ENCODE assay signal across 17 cellular contexts in genomic region chr17:16432017-16432416, GRCh38. TPM values are rescaled to one million over a fixed set of nuclear protein-coding genes. Genes with fewer than 3 reads are reported as not detected.
DNase-seq lines count a peak whose midpoint lies in the region; ATAC-seq and TF ChIP-seq lines count a peak whose summit lies in the region.
"Had no signal": no experiment of that assay in that cellular context is flagged by ENCODE, and none has a peak within 500 bp of the region (broad histone marks: within the 10 kb centered on the region; RNA-seq: fewer than 3 reads in every experiment).

No MANE protein-coding gene starts in this region.

- no peak for TF ChIP-seq POLR2A in IMR-90 (IDR thresholded peaks at IDR 0.05; ENCODE audit: low read depth, low read length)

- no peak overlapping the region; the same call in 1 of the 2 replicates for H3K14ac ChIP-seq in H9 (ENCODE audit: insufficient read depth, low read length)
- no peak overlapping the region for H3K14ac ChIP-seq in IMR-90 (replicated peaks; ENCODE audit: low read depth, low read length)

- no CpG with 5 or more reads among the region's 15 CpGs for WGBS in H9 (ENCODE audit: extremely low coverage, insufficient read length, low lambda C conversion rate)
- WGBS in IMR-90 (ENCODE audit: extremely low coverage in 2 of 2, insufficient read length in 1 of 2), 2 experiments: 90% methylated on average over 8 of the region's 15 CpGs; no CpG with 5 or more reads in 1 of the 2 experiments

- H3K4me1 Mint-ChIP-seq in H9 (peaks cover 13 to 21% of the 10 kb centered on the region in 2 experiments), T-helper 17 cell (peaks cover 12% of the 10 kb centered on the region)
- H3K4me1 Mint-ChIP-seq in activated CD4-positive, alpha-beta memory T cell treated with anti-CD3 and anti-CD28 coated beads for 36 hours (ENCODE audit: low read depth): peaks cover under 1% of the 10 kb centered on the region

- dilution Hi-C loops in IMR-90 (cut with HindIII; ENCODE audit: low sequenced_read_pairs, unreplicated experiment): no loop called here

- H3K36me3 Mint-ChIP-seq in H9 (ENCODE audit: insufficient read depth in 1 of 3, low read depth in 3 of 3): no peaks in the 10 kb centered on the region; a peak in 1 of 7 replicates
- H3K36me3 Mint-ChIP-seq in T-helper 17 cell (ENCODE audit: low read depth): peaks cover 5% of the 10 kb centered on the region
- H3K36me3 Mint-ChIP-seq in activated CD4-positive, alpha-beta memory T cell treated with anti-CD3 and anti-CD28 coated beads for 36 hours: peaks cover 2% of the 10 kb centered on the region

- no peak overlapping the region for H2BK5ac ChIP-seq in H9 (ENCODE audit: insufficient read length, low read length)
- H2BK5ac ChIP-seq in IMR-90 (ENCODE audit: low read depth, low read length, poor library complexity, severe bottlenecking): no peak overlapping the region

- no peak overlapping the region for H4K8ac ChIP-seq in H9 (replicated peaks; ENCODE audit: insufficient read length, low read depth, low read length)
- no peak overlapping the region for H4K8ac ChIP-seq in IMR-90 (ENCODE audit: low read depth in 2 of 2, low read length in 2 of 2)

- H3K4me3 Mint-ChIP-seq in H9 (no peak overlapping the region), T-helper 17 cell (no peak overlapping the region)
- no peak overlapping the region for H3K4me3 Mint-ChIP-seq in activated CD4-positive, alpha-beta memory T cell treated with anti-CD3 and anti-CD28 coated beads for 36 hours
- H3K4me3 Mint-ChIP-seq: B cell; CD4-positive, alpha-beta T cell; HFFc6 had no signal

- no peak overlapping the region for H3K56ac ChIP-seq in H9 (ENCODE audit: insufficient read length, low read depth, low read length)
- H3K56ac ChIP-seq in IMR-90 (ENCODE audit: extremely low read depth, insufficient read depth, low read length): no peak overlapping the region

- H2AK9ac ChIP-seq in IMR-90 (replicated peaks; ENCODE audit: low read depth, low read length, poor library complexity): no peak overlapping the region

- TF ChIP-seq CTCF in H9 (conservative IDR thresholded peaks at IDR 0.05): no peak
- no peak for TF ChIP-seq CTCF in IMR-90 (conservative IDR thresholded peaks at IDR 0.05; ENCODE audit: low read depth, low read length)
- no peak for TF ChIP-seq CTCF in osteoblast (IDR thresholded peaks at IDR 0.05; ENCODE audit: extremely low read depth, low read depth, low read length)

- H3K79me2 ChIP-seq in H9 (ENCODE audit: insufficient read depth, low read length) (no peaks in the 10 kb centered on the region), osteoblast (ENCODE audit: insufficient read depth, low read length) (no peaks in the 10 kb centered on the region)

- H3K9me3 Mint-ChIP-seq in H9: no peaks in the 10 kb centered on the region
- H3K9me3 Mint-ChIP-seq in activated CD4-positive, alpha-beta memory T cell treated with anti-CD3 and anti-CD28 coated beads for 36 hours: no peaks in the 10 kb centered on the region
- H3K9me3 Mint-ChIP-seq: CD4-positive, alpha-beta T cell; HFFc6 had no signal

- CTCF ChIA-PET in IMR-90 (lab: Yijun Ruan, JAX): interaction anchor here (0.6 kb wide), 1 partner anchor 45 kb away, joined by 3 read pairs; no protein-coding TSS in a partner anchor
- CTCF ChIA-PET in activated CD4-positive, alpha-beta memory T cell treated with anti-CD3 and anti-CD28 coated beads for 36 hours (lab: Charles Lee): no interaction called here

- H3K4me2 ChIP-seq in H9 (ENCODE audit: insufficient read depth, insufficient read length, low read length) (no peak overlapping the region), IMR-90 (ENCODE audit: low read depth, low read length) (no peak overlapping the region), osteoblast (ENCODE audit: insufficient read depth, low read length) (no peak overlapping the region)

- H2BK12ac ChIP-seq in H9 (ENCODE audit: insufficient read length, low read depth, low read length): no peak overlapping the region

- no peaks in the 10 kb centered on the region; the same call in none of the 2 replicates for H3K27me3 Mint-ChIP-seq in H9 (ENCODE audit: low read depth)
- no peaks in the 10 kb centered on the region for H3K27me3 Mint-ChIP-seq in T-helper 17 cell
- H3K27me3 Mint-ChIP-seq in activated CD4-positive, alpha-beta memory T cell treated with anti-CD3 and anti-CD28 coated beads for 36 hours: no peaks in the 10 kb centered on the region
- H3K27me3 Mint-ChIP-seq: B cell; CD4-positive, alpha-beta T cell had no signal

- H3K9me3 ChIP-seq in H9 (ENCODE audit: control insufficient read depth, low read depth, low read length) (no peaks in the 10 kb centered on the region), IMR-90 (ENCODE audit: control insufficient read depth, insufficient read depth, low read length) (no peaks in the 10 kb centered on the region), T-helper 17 cell (ENCODE audit: control insufficient read depth, low read length, poor library complexity, severe bottlenecking) (no peaks in the 10 kb centered on the region), osteoblast (ENCODE audit: low read depth, low read length) (no peaks in the 10 kb centered on the region)
- H3K9me3 ChIP-seq: HAP-1 had no signal

- H4K5ac ChIP-seq in H9 (ENCODE audit: insufficient read length, low read depth, low read length): no peak overlapping the region
- no peak overlapping the region for H4K5ac ChIP-seq in IMR-90 (ENCODE audit: low read depth, low read length)

- H3K27me3 ChIP-seq in H9 (ENCODE audit: insufficient read depth, low read length) (no peaks in the 10 kb centered on the region), IMR-90 (ENCODE audit: control insufficient read depth, insufficient read depth, low read length) (no peaks in the 10 kb centered on the region), osteoblast (ENCODE audit: insufficient read depth, low read length) (no peaks in the 10 kb centered on the region)

- H3K36me3 ChIP-seq in IMR-90 (ENCODE audit: control insufficient read depth, insufficient read depth, low read length) (0 out of 2 replicates have a peak, but pooled peaks cover 2% of the 10 kb centered on the region), osteoblast (ENCODE audit: insufficient read depth, low read length) (peaks cover 40% of the 10 kb centered on the region)
- H3K36me3 ChIP-seq: HAP-1 had no signal

- ATAC-seq in IMR-90 (ENCODE audit: low read depth) (no peak), T-helper 17 cell (no peak), GM21360 (IDR thresholded peaks at IDR 0.05; ENCODE audit: unreplicated experiment) (no peak)
- ATAC-seq: GM12878 had no signal

- H3K27ac ChIP-seq in H9 (ENCODE audit: insufficient read length, low read depth, low read length): no peak overlapping the region
- H3K27ac ChIP-seq in IMR-90 (ENCODE audit: insufficient read depth, low read length): no peak overlapping the region
- H3K27ac ChIP-seq in osteoblast (ENCODE audit: low read depth, low read length): no peak overlapping the region

- H3K23me2 ChIP-seq in H9 (ENCODE audit: insufficient read length, low read depth, low read length, poor library complexity, severe bottlenecking): no peaks in the 10 kb centered on the region

- DNase-seq in H9 (peak; percentile 36), IMR-90 (no peak), T-helper 17 cell (no peak), osteoblast (ENCODE audit: insufficient read length, low spot score, missing footprints) (peak; percentile 37), head of caudate nucleus (no peak)
- no peak for DNase-seq in activated CD4-positive, alpha-beta memory T cell treated with anti-CD3 and anti-CD28 coated beads for 36 hours
- DNase-seq: ACHN; C1 segment of cervical spinal cord; CD4-positive, alpha-beta T cell; DMS79; GOT3; HFFc6 had no signal

- no peak overlapping the region for H2BK120ac ChIP-seq in H9 (ENCODE audit: low read depth, low read length, poor library complexity, severe bottlenecking)
- no peak overlapping the region for H2BK120ac ChIP-seq in IMR-90 (ENCODE audit: low read depth, low read length)

- H3K4me1 ChIP-seq in H9 (ENCODE audit: insufficient read depth, low read length) (no peaks in the 10 kb centered on the region), IMR-90 (ENCODE audit: control insufficient read depth, insufficient read depth, low read length) (peaks cover 3% of the 10 kb centered on the region), osteoblast (ENCODE audit: insufficient read depth, low read length) (no peaks in the 10 kb centered on the region)
- H3K4me1 ChIP-seq: HAP-1 had no signal

- H3K79me1 ChIP-seq in H9 (ENCODE audit: insufficient read depth, low read depth, low read length, poor library complexity, severe bottlenecking) (no peaks in the 10 kb centered on the region), IMR-90 (ENCODE audit: low read depth in 1 of 2, low read length in 2 of 2) (peaks cover 0 to 14% of the 10 kb centered on the region in 2 experiments; a peak in 2 of 4 replicates)

- no peak overlapping the region for H2BK15ac ChIP-seq in H9 (ENCODE audit: low read depth, low read length)
- no peak overlapping the region for H2BK15ac ChIP-seq in IMR-90 (ENCODE audit: low read depth, low read length)

- H3K18ac ChIP-seq in H9 (ENCODE audit: insufficient read length, low read depth, low read length) (no peak overlapping the region), IMR-90 (ENCODE audit: low read depth, low read length) (no peak overlapping the region)

- H2BK20ac ChIP-seq in H9 (ENCODE audit: low read depth, low read length, poor library complexity, severe bottlenecking) (no peak overlapping the region), IMR-90 (ENCODE audit: low read depth, low read length) (no peak overlapping the region)

- no peak overlapping the region for H2AK5ac ChIP-seq in H9 (ENCODE audit: insufficient read length, low read length)
- H2AK5ac ChIP-seq in IMR-90 (ENCODE audit: low read depth, low read length): no peak overlapping the region

- H3K27ac Mint-ChIP-seq in H9 (peak overlapping the region in 1 of 3 experiments; percentile 35; a peak in 2 of 7 replicates), T-helper 17 cell (peak overlapping the region; percentile 37)
- H3K27ac Mint-ChIP-seq in activated CD4-positive, alpha-beta memory T cell treated with anti-CD3 and anti-CD28 coated beads for 36 hours: no peak overlapping the region
- H3K27ac Mint-ChIP-seq: B cell, HFFc6 had no signal

- H3K4me3 ChIP-seq in IMR-90 (ENCODE audit: insufficient read depth, low read depth, low read length) (no peak overlapping the region), osteoblast (ENCODE audit: insufficient read depth, low read length) (no peak overlapping the region)
- H3K4me3 ChIP-seq: GM12878, HAP-1 had no signal

- H3K9ac ChIP-seq in H9 (ENCODE audit: extremely low read depth, insufficient read length, low read length) (no peak overlapping the region), IMR-90 (ENCODE audit: low read depth, low read length) (no peak overlapping the region)

- H3K4ac ChIP-seq in H9 (ENCODE audit: low read depth, low read length) (no peak overlapping the region), IMR-90 (ENCODE audit: low read depth, low read length) (no peak overlapping the region)

- no TSS peak for BruUV-seq in IMR-90 (replicated peaks; lab: Mats Ljungman, UMichigan)

- no peaks in the 10 kb centered on the region for H4K20me1 ChIP-seq in H9 (ENCODE audit: control insufficient read depth, insufficient read depth, insufficient read length)
- H4K20me1 ChIP-seq in IMR-90 (ENCODE audit: insufficient read depth, low read length): no peaks in the 10 kb centered on the region; the same call in 1 of the 2 replicates
- H4K20me1 ChIP-seq in osteoblast (ENCODE audit: insufficient read depth, low read length): no peaks in the 10 kb centered on the region

- in situ Hi-C loops in IMR-90 (cut with MboI; ENCODE audit: low sequenced_read_pairs): no loop called here

- H3K23ac ChIP-seq in H9 (ENCODE audit: insufficient read length, low read depth, low read length) (no peak overlapping the region), IMR-90 (ENCODE audit: low read depth, low read length) (no peak overlapping the region)

- H4K91ac ChIP-seq in H9 (ENCODE audit: insufficient read length, low read depth, low read length) (no peak overlapping the region), IMR-90 (ENCODE audit: insufficient read depth, low read depth, low read length) (no peak overlapping the region)

- H3T11ph ChIP-seq in H9 (ENCODE audit: low read length): no peak overlapping the region

- intact Hi-C loops in IMR-90 (cut with micrococcal nuclease): no loop called here
- intact Hi-C loops in head of caudate nucleus (cut with DNase I): no loop called here
- intact Hi-C loops in activated CD4-positive, alpha-beta memory T cell treated with anti-CD3 and anti-CD28 coated beads for 36 hours (cut with micrococcal nuclease): no loop called here

- POLR2A ChIA-PET in IMR-90 (lab: Charles Lee; ENCODE audit: unreplicated experiment): no interaction called here
- POLR2A ChIA-PET in activated CD4-positive, alpha-beta memory T cell treated with anti-CD3 and anti-CD28 coated beads for 36 hours (lab: Charles Lee): interaction anchor here (1.1 kb wide), 1 partner anchor 50 kb away, joined by 3 read pairs; no protein-coding TSS in a partner anchor

- no peaks in the 10 kb centered on the region; the same call in 1 of the 2 replicates for H3K9me1 ChIP-seq in IMR-90 (ENCODE audit: insufficient read depth, low read length)

- H2AFZ ChIP-seq in H9 (ENCODE audit: low read length): no peak overlapping the region
- H2AFZ ChIP-seq in IMR-90 (replicated peaks; ENCODE audit: low read length, poor library complexity): peak overlapping the region; percentile 23
- H2AFZ ChIP-seq in osteoblast (ENCODE audit: low read length): no peak overlapping the region

- TF ChIP-seq RAD21 in IMR-90 (IDR thresholded peaks at IDR 0.05; ENCODE audit: low read length): no peak

RNA-seq across cellular contexts. Expression of gene TRPV2, which starts 16.6 kb away (rescaled TPM):
- total RNA-seq in H9 (2021): 1.0 and 1.1 TPM in 2 replicates
- total RNA-seq in IMR-90 (2012; rRNA removed): 27.2 and 30.8 TPM in 2 replicates
- polyA plus RNA-seq in IMR-90 (2012; rRNA removed): 32.8 and 36.4 TPM in 2 replicates
- polyA plus RNA-seq in IMR-90 (2012; cell fraction: cytosol; rRNA removed): 28.0 and 41.7 TPM in 2 replicates
- polyA plus RNA-seq in IMR-90 (2012; cell fraction: nucleus; rRNA removed; ENCODE audit: low replicate concordance): 30.3 and 55.3 TPM in 2 replicates
- 10 to 100 TPM; 87.1 to 91.1 TPM for total RNA-seq in T-helper 17 cell
- total RNA-seq in osteoblast: 62.5 and 71.3 TPM in 2 replicates
- total RNA-seq in activated CD4-positive, alpha-beta memory T cell treated with anti-CD3 and anti-CD28 coated beads for 36 hours: 10 to 100 TPM; 46.0 to 50.6 TPM
- total RNA-seq: A172 had no signal

RNA-seq across cellular contexts. Expression of gene UBB, which starts 51.1 kb away (rescaled TPM):
- 1,609 and 1,663 TPM in 2 replicates for total RNA-seq in H9 (2021)
- 3,383 and 4,283 TPM in 2 replicates for total RNA-seq in IMR-90 (2012; rRNA removed)
- polyA plus RNA-seq in IMR-90 (2012; rRNA removed): 2,561 and 3,167 TPM in 2 replicates
- polyA plus RNA-seq in IMR-90 (2012; cell fraction: cytosol; rRNA removed): 2,294 and 4,532 TPM in 2 replicates
- polyA plus RNA-seq in IMR-90 (2012; cell fraction: nucleus; rRNA removed; ENCODE audit: low replicate concordance): 753 and 838 TPM in 2 replicates
- total RNA-seq in T-helper 17 cell: 100 to 1,000 TPM; 819 to 876 TPM
- 1,190 and 1,199 TPM in 2 replicates for total RNA-seq in osteoblast
- 1,000 to 10,000 TPM; 1,695 to 1,771 TPM for total RNA-seq in activated CD4-positive, alpha-beta memory T cell treated with anti-CD3 and anti-CD28 coated beads for 36 hours

RNA-seq across cellular contexts. Expression of gene LRRC75A, which starts 60.0 kb away (rescaled TPM):
- total RNA-seq in H9 (2021) (9.4 and 10.1 TPM in 2 replicates), IMR-90 (2012; rRNA removed) (0.56 and 0.72 TPM in 2 replicates), T-helper 17 cell (1 to 10 TPM; 3.1 to 5.0 TPM), osteoblast (0.88 and 1.4 TPM in 2 replicates)
- 0.89 and 1.0 TPM in 2 replicates for polyA plus RNA-seq in IMR-90 (2012; rRNA removed)
- 0.05 and 1.0 TPM in 2 replicates for polyA plus RNA-seq in IMR-90 (2012; cell fraction: cytosol; rRNA removed)
- polyA plus RNA-seq in IMR-90 (2012; cell fraction: nucleus; rRNA removed; ENCODE audit: low replicate concordance): 2.2 and 3.2 TPM in 2 replicates
- 1 to 10 TPM; 1.2 to 1.4 TPM for total RNA-seq in activated CD4-positive, alpha-beta memory T cell treated with anti-CD3 and anti-CD28 coated beads for 36 hours

Comparison
In these comparisons a context has a peak if more than half of its experiments do, and no peak if none do; other contexts are left out.
1. DNase-seq: peak in H9 (single experiment) and osteoblast (single experiment); none in IMR-90 (single experiment), T-helper 17 cell (0 of 3), head of caudate nucleus (0 of 42) and activated CD4-positive, alpha-beta memory T cell treated with anti-CD3 and anti-CD28 coated beads for 36 hours (single experiment).
2. RNA of gene TRPV2, which starts 16.6 kb away (total RNA-seq): 87.1 to 91.1 TPM in T-helper 17 cell, 62.5 to 71.3 TPM in osteoblast, 46.0 to 50.6 TPM in activated CD4-positive, alpha-beta memory T cell treated with anti-CD3 and anti-CD28 coated beads for 36 hours and 27.2 to 30.8 TPM in IMR-90; 1.0 to 1.1 TPM in H9; every median in the first group is over 10 times any median in the second.